Comparison of ENCODE assay signal across 11 cellular contexts in the genomic region with DNA sequence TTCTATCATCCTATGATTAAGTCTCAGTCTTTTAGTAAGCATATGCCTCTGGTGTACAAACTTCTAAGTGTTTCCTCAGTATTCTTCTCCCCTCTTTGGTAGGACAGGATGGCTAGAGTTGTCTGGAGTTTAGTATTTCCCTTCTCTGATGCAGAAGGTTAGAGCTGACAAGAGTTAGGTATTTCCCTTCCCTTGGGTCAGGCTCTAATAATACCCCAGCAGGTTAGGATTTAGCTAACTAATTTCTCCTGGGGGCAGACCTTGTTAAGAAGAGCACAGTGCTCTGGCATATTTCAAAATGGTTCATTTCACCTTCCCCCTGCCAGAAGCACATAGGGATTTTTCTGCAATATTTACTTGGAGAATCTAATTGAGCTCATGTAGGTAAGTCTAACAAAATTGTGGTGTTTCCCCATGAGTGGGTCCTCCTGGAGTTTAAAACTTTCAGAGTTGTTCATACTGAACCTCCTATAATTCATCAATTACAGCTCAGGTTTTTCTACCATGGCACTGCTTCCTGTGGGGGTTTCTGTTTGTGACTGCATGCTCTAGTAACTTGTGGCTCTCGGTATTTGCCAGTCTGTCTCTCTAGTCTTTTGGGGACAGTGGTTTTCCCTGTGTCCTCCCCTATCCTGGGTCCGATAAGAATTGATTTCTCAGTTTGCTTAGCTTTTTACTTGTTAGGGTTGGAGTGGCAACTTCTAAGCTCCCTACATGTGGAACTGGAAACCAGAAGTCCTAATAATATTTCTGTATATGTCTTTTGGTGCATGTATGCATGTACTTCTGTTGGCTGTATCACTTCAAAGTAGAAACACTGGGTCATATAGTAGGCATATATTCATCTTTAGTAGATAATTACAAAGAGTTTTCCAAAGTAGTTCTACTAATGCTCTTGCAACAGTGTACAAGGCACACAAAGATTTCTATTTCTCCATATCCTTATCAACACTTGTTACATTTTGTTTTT.
A peak's percentile ranks its signal among the peaks of the same experiment; 100 is the strongest.
DNase-seq lines count a peak whose midpoint lies in the region; ATAC-seq lines count a peak whose summit lies in the region.
"Had no signal": no experiment of that assay in that cellular context is flagged by ENCODE, and none has a peak within 500 bp of the region (broad histone marks: within the 10 kb centered on the region; RNA-seq: fewer than 3 reads in every experiment).

No MANE protein-coding gene starts in this region.

- ATAC-seq in GM18498 (IDR thresholded peaks at IDR 0.05; ENCODE audit: unreplicated experiment) (peak; percentile 97), GM19463 (IDR thresholded peaks at IDR 0.05; ENCODE audit: unreplicated experiment) (peak; percentile 94), HG02938 (IDR thresholded peaks at IDR 0.05; ENCODE audit: unreplicated experiment) (peak; percentile 91), HG03571 (IDR thresholded peaks at IDR 0.05; ENCODE audit: unreplicated experiment) (peak; percentile 97)

- no peaks in the 10 kb centered on the region for H3K9me3 Mint-ChIP-seq in activated CD4-positive, alpha-beta memory T cell treated with anti-CD3 and anti-CD28 coated beads, Interleukin-2, amount 10 ng/mL, durations not matched to agents 7 days and 5 days
- H3K9me3 Mint-ChIP-seq: T-helper 2 cell treated with Interferon-gamma antibody and Interleukin-4, amounts not matched to agents 5 μg/mL and 100 μg/mL, for 36 hours had no signal

- H3K4me3 Mint-ChIP-seq in activated CD4-positive, alpha-beta memory T cell treated with anti-CD3 and anti-CD28 coated beads, Interleukin-2, amount 10 ng/mL, durations not matched to agents 7 days and 5 days: no peak overlapping the region
- H3K4me3 Mint-ChIP-seq: T-helper 2 cell treated with Interferon-gamma antibody and Interleukin-4, amounts not matched to agents 5 μg/mL and 100 μg/mL, for 36 hours had no signal

- CTCF ChIA-PET in activated CD4-positive, alpha-beta memory T cell treated with anti-CD3 and anti-CD28 coated beads, Interleukin-2, amount 10 ng/mL, durations not matched to agents 7 days and 5 days (lab: Charles Lee): no interaction called here

- POLR2A ChIA-PET in activated CD4-positive, alpha-beta memory T cell treated with anti-CD3 and anti-CD28 coated beads, Interleukin-2, amount 10 ng/mL, durations not matched to agents 7 days and 5 days (lab: Charles Lee): no interaction called here

- H3K27me3 Mint-ChIP-seq in activated CD4-positive, alpha-beta memory T cell treated with anti-CD3 and anti-CD28 coated beads, Interleukin-2, amount 10 ng/mL, durations not matched to agents 7 days and 5 days: no peaks in the 10 kb centered on the region

- no peak overlapping the region for H3K27ac Mint-ChIP-seq in activated CD4-positive, alpha-beta memory T cell treated with anti-CD3 and anti-CD28 coated beads, Interleukin-2, amount 10 ng/mL, durations not matched to agents 7 days and 5 days
- H3K27ac Mint-ChIP-seq: T-helper 2 cell treated with Interferon-gamma antibody and Interleukin-4, amounts not matched to agents 5 μg/mL and 100 μg/mL, for 36 hours had no signal

- peaks cover 5% of the 10 kb centered on the region for H3K36me3 Mint-ChIP-seq in activated CD4-positive, alpha-beta memory T cell treated with anti-CD3 and anti-CD28 coated beads, Interleukin-2, amount 10 ng/mL, durations not matched to agents 7 days and 5 days (ENCODE audit: low read depth)

- no peak for DNase-seq in activated CD4-positive, CD25-positive, alpha-beta regulatory T cell treated with anti-CD3 and anti-CD28 coated beads, Interleukin-2, amount 50 U/mL, for 72 hours
- DNase-seq in activated CD4-positive, alpha-beta memory T cell treated with anti-CD3 and anti-CD28 coated beads, Interleukin-2, amount 10 ng/mL, durations not matched to agents 7 days and 5 days: no peak
- DNase-seq in NCI-H526 (lab: John Stamatoyannopoulos, UW): no peak
- DNase-seq in stimulated activated CD4-positive, alpha-beta T cell treated with anti-CD3 and anti-CD28 coated beads, Interleukin-12 subunit alpha, Interleukin-12 subunit beta, amount 100 ng/mL, for 4 hours: no peak
- DNase-seq: NCI-H1436 treated with DMSO at 0.1 percent for 48 hours; stimulated activated naive CD4-positive, alpha-beta T cell had no signal

- H3K4me1 Mint-ChIP-seq in activated CD4-positive, alpha-beta memory T cell treated with anti-CD3 and anti-CD28 coated beads, Interleukin-2, amount 10 ng/mL, durations not matched to agents 7 days and 5 days: no peaks in the 10 kb centered on the region
